In the genomic region with DNA sequence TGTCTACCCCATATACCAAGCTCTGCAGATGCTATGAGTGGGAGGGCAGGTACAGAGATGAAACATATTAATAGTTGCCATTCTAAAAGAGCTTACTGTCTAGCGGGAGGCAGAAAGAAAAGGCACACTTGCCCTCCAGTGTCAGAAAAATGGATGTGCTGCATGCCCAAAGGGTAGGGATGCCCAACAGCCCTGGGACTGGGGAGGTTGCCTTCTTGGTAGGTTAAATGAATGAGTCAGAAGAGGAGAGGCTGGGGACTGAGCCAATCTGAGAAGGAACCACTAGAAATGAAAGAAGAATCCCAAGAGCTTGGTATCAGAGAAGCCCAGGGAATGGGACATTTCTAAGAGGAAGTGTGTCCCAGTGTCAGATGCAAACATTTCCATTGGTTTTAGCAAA, we compare ENCODE assay signal across 8 cellular contexts. TPM values are rescaled to one million over a fixed set of nuclear protein-coding genes. Genes with fewer than 3 reads are reported as not detected.
DNase-seq lines count a peak whose midpoint lies in the region; ATAC-seq and TF ChIP-seq lines count a peak whose summit lies in the region.

No MANE protein-coding gene starts in this region.

- H3K36me3 ChIP-seq in KOPT-K1 (ENCODE audit: insufficient read depth, low read length) = no peaks in the 10 kb centered on the region

- no peaks in the 10 kb centered on the region for H3K9me3 Mint-ChIP-seq in activated T-helper 17 cell treated with anti-CD3 and anti-CD28 coated beads, Interleukin-2, amount 50 U/mL, for 72 hours
- H3K9me3 Mint-ChIP-seq in naive B cell = peaks cover 0 to 4% (median 0%) of the 10 kb centered on the region in 7 donors

- H3K4me1 Mint-ChIP-seq in activated T-helper 17 cell treated with anti-CD3 and anti-CD28 coated beads, Interleukin-2, amount 50 U/mL, for 72 hours = peaks cover 24% of the 10 kb centered on the region
- peaks cover 59 to 70% (median 70%) of the 10 kb centered on the region in 3 donors for H3K4me1 Mint-ChIP-seq in naive B cell

- TF ChIP-seq CTCF in GM12864 (IDR thresholded peaks at IDR 0.05; ENCODE audit: low read depth, low read length, missing control alignments) = no peak

- peaks cover 66% of the 10 kb centered on the region for H3K36me3 Mint-ChIP-seq in activated T-helper 17 cell treated with anti-CD3 and anti-CD28 coated beads, Interleukin-2, amount 50 U/mL, for 72 hours (ENCODE audit: low read depth)
- peaks cover 38 to 40% of the 10 kb centered on the region in 2 donors for H3K36me3 Mint-ChIP-seq in naive B cell

- no peaks in the 10 kb centered on the region for H3K9me3 ChIP-seq in KOPT-K1 (ENCODE audit: insufficient read depth, low read length, poor library complexity, severe bottlenecking)

- peak overlapping the region; percentile 79 for H3K4me3 ChIP-seq in GM12864 (ENCODE audit: low read depth, low read length)

- ATAC-seq in activated T-helper 17 cell treated with anti-CD3 and anti-CD28 coated beads, Interleukin-2, amount 50 U/mL, for 72 hours (replicated peaks) = peak; percentile 35
- peak; percentile 2 to 4 for ATAC-seq in naive B cell (ENCODE audit: low read depth in 2 of 2)

- H3K27me3 Mint-ChIP-seq in activated T-helper 17 cell treated with anti-CD3 and anti-CD28 coated beads, Interleukin-2, amount 50 U/mL, for 72 hours = no peaks in the 10 kb centered on the region
- peaks cover 0 to 4% (median 0%) of the 10 kb centered on the region in 3 donors for H3K27me3 Mint-ChIP-seq in naive B cell

- H3K27ac ChIP-seq in KOPT-K1 (ENCODE audit: low read depth, low read length, poor library complexity, severe bottlenecking) = peak overlapping the region; percentile 75

- H3K4me3 Mint-ChIP-seq in activated T-helper 17 cell treated with anti-CD3 and anti-CD28 coated beads, Interleukin-2, amount 50 U/mL, for 72 hours = peak overlapping the region; percentile 99
- peak overlapping the region; percentile 94 to 100 (median 98) for H3K4me3 Mint-ChIP-seq in naive B cell

- H3K27ac Mint-ChIP-seq in activated T-helper 17 cell treated with anti-CD3 and anti-CD28 coated beads, Interleukin-2, amount 50 U/mL, for 72 hours = peak overlapping the region; percentile 97
- peak overlapping the region; percentile 99 to 100 (median 100) for H3K27ac Mint-ChIP-seq in naive B cell

- DNase-seq in GM12864 (ENCODE audit: low read depth) = no peak
- no peak for DNase-seq in naive B cell
- DNase-seq in GM19240 (ENCODE audit: insufficient read length, low spot score) = no peak
- no peak for DNase-seq in NCI-H82 treated with DMSO at 0.1 percent for 48 hours (lab: John Stamatoyannopoulos, UW; ENCODE audit: unreplicated experiment)
- no peak for DNase-seq in globus pallidus (ENCODE audit: low spot score)
- no peak for DNase-seq in dedifferentiated amniotic fluid mesenchymal stem cell (ENCODE audit: extremely low spot score)

RNA-seq across cellular contexts. Expression of gene BIRC3, which starts 1.2 kb away (rescaled TPM):
- 100 to 1,000 TPM; 124 to 355 TPM for total RNA-seq in activated T-helper 17 cell treated with anti-CD3 and anti-CD28 coated beads, Interleukin-2, amount 50 U/mL, for 72 hours
- polyA plus RNA-seq in naive B cell (ENCODE audit: low read depth in 6 of 6) = 100 to 1,000 TPM; 181 to 263 (median 232) TPM

RNA-seq across cellular contexts. Expression of gene BIRC2, which starts 28.5 kb away (rescaled TPM):
- 10 to 100 TPM; 27.3 to 60.9 TPM for total RNA-seq in activated T-helper 17 cell treated with anti-CD3 and anti-CD28 coated beads, Interleukin-2, amount 50 U/mL, for 72 hours
- 10 to 100 TPM; 28.2 to 43.9 (median 35.6) TPM for polyA plus RNA-seq in naive B cell (ENCODE audit: low read depth in 6 of 6)
